In genomic region chr1:53792751-53793150, GRCh38 we compare ENCODE assay signal across 14 cellular contexts. TPM values are rescaled to one million over a fixed set of nuclear protein-coding genes. Genes with fewer than 3 reads are reported as not detected.
A peak's percentile ranks its signal among the peaks of the same experiment; 100 is the strongest.
DNase-seq lines count a peak whose midpoint lies in the region; ATAC-seq and TF ChIP-seq lines count a peak whose summit lies in the region.
"Had no signal": no experiment of that assay in that cellular context is flagged by ENCODE, and none has a peak within 500 bp of the region (broad histone marks: within the 10 kb centered on the region; RNA-seq: fewer than 3 reads in every experiment).

No MANE protein-coding gene starts in this region.

- no peaks in the 10 kb centered on the region for H3K4me1 Mint-ChIP-seq in neural crest cell
- H3K4me1 Mint-ChIP-seq: IgD-negative memory B cell had no signal

- H3K36me3 ChIP-seq in colonic mucosa = no peaks in the 10 kb centered on the region

- no peak overlapping the region for H3K9ac ChIP-seq in colonic mucosa (ENCODE audit: low read depth in 2 of 2, low read length in 2 of 2)

- peak overlapping the region; percentile 48 for H3K27ac Mint-ChIP-seq in neural crest cell (ENCODE audit: unreplicated experiment)
- H3K27ac Mint-ChIP-seq: CD4-positive, alpha-beta T cell; IgD-negative memory B cell had no signal

- H3K4me3 Mint-ChIP-seq in neural crest cell = no peak overlapping the region
- H3K4me3 Mint-ChIP-seq: CD4-positive, alpha-beta T cell; IgD-negative memory B cell had no signal

- no peaks in the 10 kb centered on the region for H3K27me3 Mint-ChIP-seq in neural crest cell (ENCODE audit: low read depth)
- H3K27me3 Mint-ChIP-seq: CD4-positive, alpha-beta T cell; IgD-negative memory B cell had no signal

- H3K36me3 Mint-ChIP-seq in neural crest cell (ENCODE audit: low read depth) = peaks cover 21% of the 10 kb centered on the region

- no peak overlapping the region for H3K4me3 ChIP-seq in colonic mucosa

- no peaks in the 10 kb centered on the region for H3K4me1 ChIP-seq in colonic mucosa
- H3K4me1 ChIP-seq: Caco-2 had no signal

- intact Hi-C loops in colonic mucosa (cut with DNase I) = no loop called here

- no peaks in the 10 kb centered on the region for H3K9me3 ChIP-seq in colonic mucosa
- H3K9me3 ChIP-seq: Caco-2 had no signal

- H3K9me3 Mint-ChIP-seq in neural crest cell = no peaks in the 10 kb centered on the region
- H3K9me3 Mint-ChIP-seq: CD4-positive, alpha-beta T cell; IgD-negative memory B cell had no signal

- H3K27me3 ChIP-seq in colonic mucosa = no peaks in the 10 kb centered on the region

- peak overlapping the region; percentile 84 for H3K27ac ChIP-seq in VCaP
- H3K27ac ChIP-seq in colonic mucosa = no peak overlapping the region
- H3K27ac ChIP-seq: C4-2B had no signal

- no peak for ATAC-seq in GM21515 (IDR thresholded peaks at IDR 0.05; ENCODE audit: unreplicated experiment)
- ATAC-seq: HepG2 had no signal

- no peak for TF ChIP-seq CTCF in VCaP (conservative IDR thresholded peaks at IDR 0.05)
- TF ChIP-seq CTCF in neural crest cell (conservative IDR thresholded peaks at IDR 0.05) = no peak
- no peak for TF ChIP-seq CTCF in colonic mucosa (IDR thresholded peaks at IDR 0.05)
- TF ChIP-seq CTCF in GM10266 (IDR thresholded peaks at IDR 0.05; ENCODE audit: control insufficient read depth, insufficient read depth, low read depth, missing control alignments) = no peak

- DNase-seq in NCI-H526 treated with DMSO at 0.1 percent for 48 hours (lab: John Stamatoyannopoulos, UW) = peak; percentile 8
- no peak for DNase-seq in neural crest cell (ENCODE audit: low read depth, low spot score)
- no peak for DNase-seq in colonic mucosa
- DNase-seq in GM10266 (ENCODE audit: extremely low spot score) = no peak
- DNase-seq: ACHN; Caco-2; CD4-positive, alpha-beta T cell; GOT3; H7 had no signal

RNA-seq across cellular contexts. Expression of gene NDC1, which starts 45.3 kb away (rescaled TPM):
- 45.6 and 47.3 TPM in 2 replicates for total RNA-seq in neural crest cell
- 10 to 100 TPM; 17.3 to 39.4 TPM for total RNA-seq in colonic mucosa

RNA-seq across cellular contexts. Expression of gene GLIS1, which starts 53.8 kb away (rescaled TPM):
- total RNA-seq in neural crest cell = not detected in 2 replicates
- total RNA-seq in colonic mucosa = under 1 TPM in 1 of 2 donors, not detected in 1; 0.16 TPM
- total RNA-seq: Caco-2; CD4-positive, alpha-beta T cell; HepG2 had no signal
